In the genomic region with DNA sequence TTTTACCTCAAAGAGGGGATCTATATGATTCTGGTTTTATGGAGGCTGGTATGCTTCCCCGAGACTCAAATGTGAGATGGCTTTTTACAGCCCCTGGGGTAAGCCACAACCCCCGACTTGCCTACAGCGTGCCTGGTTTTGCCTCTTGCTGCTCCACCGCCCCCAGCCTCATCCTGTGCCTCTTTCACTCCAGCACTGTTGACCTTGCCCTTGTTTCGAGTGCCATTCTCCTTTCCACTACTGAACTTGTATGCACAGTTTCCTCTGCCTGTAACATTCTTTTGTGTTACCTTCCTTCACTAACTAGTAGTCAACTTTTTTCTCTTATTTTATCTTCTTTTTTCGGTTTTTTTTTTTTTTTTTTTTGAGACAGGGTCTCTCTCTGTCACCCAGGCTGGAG, we compare ENCODE assay signal across 21 cellular contexts.
"Had no signal": no experiment of that assay in that cellular context is flagged by ENCODE, and none has a peak within 500 bp of the region (broad histone marks: within the 10 kb centered on the region; RNA-seq: fewer than 3 reads in every experiment).

No MANE protein-coding gene starts in this region.

- H3K4me1 ChIP-seq: pancreas, spleen had no signal

- H3K9me3 Mint-ChIP-seq: activated CD4-positive, alpha-beta memory T cell treated with anti-CD3 and anti-CD28 coated beads for 36 hours; activated naive CD8-positive, alpha-beta T cell treated with anti-CD3 and anti-CD28 coated beads for 36 hours; immature natural killer cell; nephron had no signal

- DNase-seq: activated CD4-positive, alpha-beta memory T cell treated with anti-CD3 and anti-CD28 coated beads for 36 hours; activated CD4-positive, alpha-beta T cell treated with anti-CD3 and anti-CD28 coated beads for 1 hour; activated CD8-positive, alpha-beta memory T cell treated with anti-CD3 and anti-CD28 coated beads, Interleukin-2, amount 10 ng/mL, durations not matched to agents 7 days and 5 days; activated gamma-delta T cell; activated naive CD8-positive, alpha-beta T cell treated with anti-CD3 and anti-CD28 coated beads for 36 hours; activated T-cell treated with anti-CD3 and anti-CD28 coated beads for 4 hours; central memory CD4-positive, alpha-beta T cell; effector memory CD4-positive, alpha-beta T cell; foreskin melanocyte; immature natural killer cell; pancreas; psoas muscle; spleen; stimulated activated CD4-positive, alpha-beta T cell treated with anti-CD3 and anti-CD28 coated beads, Interleukin-4, amount 100 ng/mL, for 24 hours; stimulated activated naive CD4-positive, alpha-beta T cell treated with Interleukin-2 at 50 U/mL for 16 hours; WERI-Rb-1 had no signal

- H2AFZ ChIP-seq: hepatocyte had no signal

- ATAC-seq: activated CD8-positive, alpha-beta memory T cell treated with anti-CD3 and anti-CD28 coated beads, Interleukin-2, amount 10 ng/mL, durations not matched to agents 7 days and 5 days; pancreas had no signal

- H3K36me3 ChIP-seq: pancreas, right atrium auricular region, spleen, thoracic aorta, upper lobe of left lung, WERI-Rb-1 had no signal

- H3K4me3 ChIP-seq: hepatocyte, pancreas, psoas muscle, right atrium auricular region, spleen, thoracic aorta, upper lobe of left lung had no signal

- H3K27ac ChIP-seq: hepatocyte, pancreas, psoas muscle, right atrium auricular region, spleen, thoracic aorta, upper lobe of left lung, WERI-Rb-1 had no signal

- H3K4me1 Mint-ChIP-seq: activated CD8-positive, alpha-beta memory T cell treated with anti-CD3 and anti-CD28 coated beads, Interleukin-2, amount 10 ng/mL, durations not matched to agents 7 days and 5 days; activated naive CD8-positive, alpha-beta T cell treated with anti-CD3 and anti-CD28 coated beads for 36 hours; immature natural killer cell had no signal

- H3K27me3 Mint-ChIP-seq: activated naive CD8-positive, alpha-beta T cell treated with anti-CD3 and anti-CD28 coated beads for 36 hours had no signal

- H3K27me3 ChIP-seq: hepatocyte, pancreas, right atrium auricular region, upper lobe of left lung had no signal

- H3K27ac Mint-ChIP-seq: activated CD4-positive, alpha-beta memory T cell treated with anti-CD3 and anti-CD28 coated beads for 36 hours; activated CD8-positive, alpha-beta memory T cell treated with anti-CD3 and anti-CD28 coated beads, Interleukin-2, amount 10 ng/mL, durations not matched to agents 7 days and 5 days; activated naive CD8-positive, alpha-beta T cell treated with anti-CD3 and anti-CD28 coated beads for 36 hours; immature natural killer cell; nephron had no signal

- H3K36me3 Mint-ChIP-seq: activated CD4-positive, alpha-beta memory T cell treated with anti-CD3 and anti-CD28 coated beads for 36 hours; activated CD8-positive, alpha-beta memory T cell treated with anti-CD3 and anti-CD28 coated beads, Interleukin-2, amount 10 ng/mL, durations not matched to agents 7 days and 5 days; activated naive CD8-positive, alpha-beta T cell treated with anti-CD3 and anti-CD28 coated beads for 36 hours; immature natural killer cell had no signal

- H3K9me3 ChIP-seq: pancreas, psoas muscle, right atrium auricular region, spleen, thoracic aorta, upper lobe of left lung had no signal

- H3K4me3 Mint-ChIP-seq: activated CD4-positive, alpha-beta memory T cell treated with anti-CD3 and anti-CD28 coated beads for 36 hours; activated CD8-positive, alpha-beta memory T cell treated with anti-CD3 and anti-CD28 coated beads, Interleukin-2, amount 10 ng/mL, durations not matched to agents 7 days and 5 days; activated naive CD8-positive, alpha-beta T cell treated with anti-CD3 and anti-CD28 coated beads for 36 hours; immature natural killer cell; nephron had no signal
